1 cellular context compared by ENCODE assay signal in genomic region chr15:70473623-70474366, GRCh38.
TF ChIP-seq lines count a peak whose summit lies in the region.

No MANE protein-coding gene starts in this region.

TF ChIP-seq in K562, 482 proteins besides CTCF, POLR2A, EP300 and RAD21 (continued from another document):
- no peak for TF ChIP-seq ZBTB11 (CRISPR knock-in tag; IDR thresholded peaks at IDR 0.05)
TF ChIP-seq in K562: peak in this region for 1.
